ENCODE assay signal across 11 cellular contexts in the genomic region with DNA sequence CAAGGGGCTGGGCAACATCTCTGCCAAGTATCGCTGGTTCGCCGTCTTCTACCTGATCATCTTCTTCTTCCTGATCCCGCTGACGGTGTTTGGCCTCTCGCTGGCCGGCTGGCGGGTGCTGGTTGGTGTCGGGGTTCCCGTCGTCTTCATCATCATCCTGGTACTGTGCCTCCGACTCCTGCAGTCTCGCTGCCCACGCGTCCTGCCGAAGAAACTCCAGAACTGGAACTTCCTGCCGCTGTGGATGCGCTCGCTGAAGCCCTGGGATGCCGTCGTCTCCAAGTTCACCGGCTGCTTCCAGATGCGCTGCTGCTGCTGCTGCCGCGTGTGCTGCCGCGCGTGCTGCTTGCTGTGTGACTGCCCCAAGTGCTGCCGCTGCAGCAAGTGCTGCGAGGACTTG. TPM values are rescaled to one million over a fixed set of nuclear protein-coding genes. Genes with fewer than 3 reads are reported as not detected.
"Had no signal": no experiment of that assay in that cellular context is flagged by ENCODE, and none has a peak within 500 bp of the region (broad histone marks: within the 10 kb centered on the region; RNA-seq: fewer than 3 reads in every experiment).

No MANE protein-coding gene starts in this region.

- H3K27ac ChIP-seq: HL-60 had no signal

- H3K9me3 ChIP-seq: HAP-1 had no signal

- H3K4me3 Mint-ChIP-seq: GM23338, HFFc6, IgD-negative memory B cell had no signal

- H3K36me3 ChIP-seq: HAP-1 had no signal

- DNase-seq: HFFc6, KBM-7 had no signal

- ATAC-seq: GM23338, HCT116, HepG2 had no signal

- FAIRE-seq: H1, H54, HepG2 had no signal

- H3K4me1 ChIP-seq: HAP-1 had no signal

- H3K9me3 Mint-ChIP-seq: GM23338, HFFc6, IgD-negative memory B cell had no signal

- H3K4me1 Mint-ChIP-seq: GM23338 had no signal

- H3K4me3 ChIP-seq: GM23338, HAP-1 had no signal

- H3K27ac Mint-ChIP-seq: GM23338, HFFc6, IgD-negative memory B cell had no signal

RNA-seq across cellular contexts. Expression of a gene that starts 20.6 kb away (rescaled TPM):
- total RNA-seq: HepG2, HFFc6, HT1080 had no signal
